In genomic region chr22:45440688-45441087, GRCh38 we compare ENCODE assay signal across 12 cellular contexts. TPM values are rescaled to one million over a fixed set of nuclear protein-coding genes. Genes with fewer than 3 reads are reported as not detected.
DNase-seq lines count a peak whose midpoint lies in the region; ATAC-seq, FAIRE-seq and TF ChIP-seq lines count a peak whose summit lies in the region.
"Not testable (repeated sequence)": the region's sequence is repeated elsewhere in the genome, so short reads cannot be mapped to it uniquely, and the experiment has no call there.
"Had no signal": no experiment of that assay in that cellular context is flagged by ENCODE, and none has a peak within 500 bp of the region (broad histone marks: within the 10 kb centered on the region; RNA-seq: fewer than 3 reads in every experiment).

No MANE protein-coding gene starts in this region.

- peaks cover 48% of the 10 kb centered on the region for H3K79me1 ChIP-seq in trophoblast cell (ENCODE audit: low read length)

- ATAC-seq in activated T-cell treated with anti-CD3 and anti-CD28 coated beads, Interleukin-2, amount 50 U/mL, for 4 hours; HepG2: not testable (repeated sequence)

- not testable (repeated sequence) for TF ChIP-seq CTCF in Loucy (conservative IDR thresholded peaks at IDR 0.05; ENCODE audit: low read length); brain (conservative IDR thresholded peaks at IDR 0.05); HepG2 (CRISPR knock-in tag; IDR thresholded peaks at IDR 0.05)

- not testable (repeated sequence) for BruUV-seq in HepG2 (replicated peaks; lab: Mats Ljungman, UMichigan)

- in situ Hi-C loops in HepG2 (cut with HindIII; ENCODE audit: extremely low pct_ligation_motif_present, low pct_unique_long_range_greater_than_20kb) = loop anchor here (5.0 kb wide), 1 partner anchor 112 kb away; no protein-coding TSS in a partner anchor

- H4K12ac ChIP-seq in trophoblast cell (ENCODE audit: low read depth, low read length) = not testable (repeated sequence)

- TF ChIP-seq POLR2A in HepG2 (IDR thresholded peaks at IDR 0.05; ENCODE audit: insufficient read depth in 1 of 2, low read depth in 2 of 2, low read length in 2 of 2) = not testable (repeated sequence)

- H3K27ac ChIP-seq in CD8-positive, alpha-beta memory T cell (ENCODE audit: low read depth, low read length); HepG2 (ENCODE audit: extremely low read length, insufficient read depth, low read length): not testable (repeated sequence)
- peak overlapping the region; percentile 94 for H3K27ac ChIP-seq in trophoblast cell (ENCODE audit: low read depth, low read length)

- not testable (repeated sequence) for FAIRE-seq in HepG2 (lab: Jason Lieb, UNC)

- not testable (repeated sequence) for H3K36me3 Mint-ChIP-seq in CD8-positive, alpha-beta memory T cell; T-helper 2 cell treated with Interferon-gamma antibody and Interleukin-4, amounts not matched to agents 5 μg/mL and 100 μg/mL, for 36 hours (ENCODE audit: low read depth); activated T-cell treated with anti-CD3 and anti-CD28 coated beads, Interleukin-2, amount 50 U/mL, for 4 hours (ENCODE audit: insufficient read depth); brain

- H3K9ac ChIP-seq in Loucy (ENCODE audit: low read depth, low read length, poor library complexity, severe bottlenecking) = peak overlapping the region; percentile 42
- not testable (repeated sequence) for H3K9ac ChIP-seq in HepG2 (ENCODE audit: insufficient read depth, low read depth, low read length); trophoblast cell (ENCODE audit: low read length)

- peak overlapping the region; percentile 78 for H2BK12ac ChIP-seq in trophoblast cell (ENCODE audit: low read length)

- not testable (repeated sequence) for H3K9me2 ChIP-seq in Loucy (replicated peaks; ENCODE audit: low read depth, low read length)

- not testable (repeated sequence) for TF ChIP-seq EP300 in HepG2 (IDR thresholded peaks at IDR 0.05; ENCODE audit: low read depth in 2 of 2, low read length in 2 of 2); HepG2 (CRISPR knock-in tag; IDR thresholded peaks at IDR 0.05; ENCODE audit: borderline replicate concordance)

- POLR2A ChIA-PET in CD8-positive, alpha-beta memory T cell (lab: Charles Lee) = not testable (repeated sequence)
- POLR2A ChIA-PET in HepG2 (lab: Yijun Ruan, JAX) = interaction anchor here (2.7 kb wide), 1 partner anchor 62 kb away, joined by 12 read pairs; the partner anchor contains the start of gene FBLN1

- H4K91ac ChIP-seq in trophoblast cell (ENCODE audit: low read depth, low read length) = peak overlapping the region; percentile 93

- H3K27me3 Mint-ChIP-seq in CD8-positive, alpha-beta memory T cell; T-helper 2 cell treated with Interferon-gamma antibody and Interleukin-4, amounts not matched to agents 5 μg/mL and 100 μg/mL, for 36 hours (ENCODE audit: low read depth); activated T-cell treated with anti-CD3 and anti-CD28 coated beads, Interleukin-2, amount 50 U/mL, for 4 hours (ENCODE audit: low read depth); brain: not testable (repeated sequence)

- H3K9me3 ChIP-seq in CD8-positive, alpha-beta memory T cell (ENCODE audit: low read length); Loucy (ENCODE audit: insufficient read depth, low read depth, low read length); HepG2 (ENCODE audit: low read length); trophoblast cell (ENCODE audit: insufficient read depth, low read depth, low read length): not testable (repeated sequence)

- H3K23ac ChIP-seq in trophoblast cell (ENCODE audit: low read length) = not testable (repeated sequence)

- H2AFZ ChIP-seq in Loucy (ENCODE audit: low read length) = peak overlapping the region; percentile 98
- H2AFZ ChIP-seq in HepG2 (ENCODE audit: low read length); trophoblast cell (ENCODE audit: insufficient read depth, low read length, poor library complexity): not testable (repeated sequence)

- peaks cover 6 to 13% (median 12%) of the 10 kb centered on the region in 3 donors for H3K4me1 Mint-ChIP-seq in CD8-positive, alpha-beta memory T cell
- H3K4me1 Mint-ChIP-seq in T-helper 2 cell treated with Interferon-gamma antibody and Interleukin-4, amounts not matched to agents 5 μg/mL and 100 μg/mL, for 36 hours (ENCODE audit: low read depth) = peaks cover 12% of the 10 kb centered on the region
- peaks cover 14% of the 10 kb centered on the region for H3K4me1 Mint-ChIP-seq in activated T-cell treated with anti-CD3 and anti-CD28 coated beads, Interleukin-2, amount 50 U/mL, for 4 hours (ENCODE audit: low read depth)
- peaks cover 21% of the 10 kb centered on the region for H3K4me1 Mint-ChIP-seq in brain

- peak overlapping the region; percentile 48 for H3K14ac ChIP-seq in trophoblast cell (ENCODE audit: low read length)

- H3K79me2 ChIP-seq in Loucy (ENCODE audit: insufficient read depth, low read length); HepG2 (ENCODE audit: insufficient read depth, low read length); trophoblast cell (ENCODE audit: control insufficient read depth, insufficient read depth, low read length, poor library complexity): not testable (repeated sequence)

- peak overlapping the region; percentile 9 for H3K4me3 ChIP-seq in CD8-positive, alpha-beta memory T cell (ENCODE audit: low read length)
- H3K4me3 ChIP-seq in Loucy (ENCODE audit: low read length, poor library complexity, severe bottlenecking) = peak overlapping the region; percentile 70
- H3K4me3 ChIP-seq in HepG2 (replicated peaks in 1 of 3; ENCODE audit: insufficient read depth in 1 of 3, low read depth in 2 of 3, low read length in 3 of 3) = peak overlapping the region in 2 of 3 experiments; percentile 32 to 44; a peak in 3 of 6 replicates
- not testable (repeated sequence) for H3K4me3 ChIP-seq in trophoblast cell (ENCODE audit: low read depth, low read length)

- H3F3A ChIP-seq in Loucy (ENCODE audit: low read depth) = not testable (repeated sequence)

- not testable (repeated sequence) for H3K9me3 Mint-ChIP-seq in CD8-positive, alpha-beta memory T cell; T-helper 2 cell treated with Interferon-gamma antibody and Interleukin-4, amounts not matched to agents 5 μg/mL and 100 μg/mL, for 36 hours; activated T-cell treated with anti-CD3 and anti-CD28 coated beads, Interleukin-2, amount 50 U/mL, for 4 hours; brain

- peak overlapping the region; percentile 82 for H2BK120ac ChIP-seq in trophoblast cell (ENCODE audit: insufficient read depth, low read length, poor library complexity)

- peak overlapping the region; percentile 90 for H2BK5ac ChIP-seq in trophoblast cell (ENCODE audit: low read depth, low read length, poor library complexity)

- H2AK5ac ChIP-seq in trophoblast cell (ENCODE audit: low read length) = peak overlapping the region; percentile 22

- WGBS in HepG2 (ENCODE audit: low lambda C conversion rate) = 2% methylated on average over 12 of the region's 13 CpGs
- no CpG with 5 or more reads among the region's 13 CpGs for WGBS in trophoblast cell (ENCODE audit: extremely low coverage, insufficient coverage, insufficient read length)

- peak overlapping the region; percentile 38 to 71 (median 66) for H3K4me3 Mint-ChIP-seq in CD8-positive, alpha-beta memory T cell
- peak overlapping the region; percentile 77 for H3K4me3 Mint-ChIP-seq in T-helper 2 cell treated with Interferon-gamma antibody and Interleukin-4, amounts not matched to agents 5 μg/mL and 100 μg/mL, for 36 hours
- H3K4me3 Mint-ChIP-seq in activated T-cell treated with anti-CD3 and anti-CD28 coated beads, Interleukin-2, amount 50 U/mL, for 4 hours = peak overlapping the region; percentile 62
- H3K4me3 Mint-ChIP-seq in brain = not testable (repeated sequence)

- not testable (repeated sequence) for TF ChIP-seq RAD21 in HepG2 (CRISPR knock-in tag; IDR thresholded peaks at IDR 0.05)

- H3K27me3 ChIP-seq in CD8-positive, alpha-beta memory T cell (ENCODE audit: insufficient read depth, low read length, poor library complexity, severe bottlenecking); Loucy (ENCODE audit: insufficient read depth, low read length, poor library complexity, severe bottlenecking); HepG2 (ENCODE audit: control insufficient read depth in 1 of 2, insufficient read depth in 2 of 2, low read length in 2 of 2); trophoblast cell (ENCODE audit: insufficient read depth, low read length): not testable (repeated sequence)

- H4K20me1 ChIP-seq in Loucy (ENCODE audit: insufficient read depth, low read length, poor library complexity, severe bottlenecking); HepG2 (ENCODE audit: insufficient read depth, low read length): not testable (repeated sequence)

- H3K36me3 ChIP-seq in CD8-positive, alpha-beta memory T cell (ENCODE audit: insufficient read depth, low read length); Loucy (ENCODE audit: insufficient read depth, low read length); HepG2 (replicated peaks in 1 of 2; ENCODE audit: control insufficient read depth in 1 of 2, insufficient read depth in 2 of 2, low read length in 2 of 2); trophoblast cell (ENCODE audit: control insufficient read depth in 1 of 2, insufficient read depth in 2 of 2, low read length in 2 of 2): not testable (repeated sequence)

- H3K4ac ChIP-seq in trophoblast cell (ENCODE audit: low read depth, low read length) = peak overlapping the region; percentile 49

- CTCF ChIA-PET in CD8-positive, alpha-beta memory T cell (lab: Charles Lee) = not testable (repeated sequence)
- CTCF ChIA-PET in HepG2 (lab: Yijun Ruan, JAX; ENCODE audit: low intra/inter-chr PET ratio, low total read pairs) = interaction anchor here (1.7 to 2.3 kb wide), 2 partner anchors 22 to 113 kb away, joined by 7 to 32 read pairs; no protein-coding TSS in a partner anchor

- peak overlapping the region; percentile 88 for H3K4me2 ChIP-seq in Loucy (ENCODE audit: low read depth, low read length, poor library complexity, severe bottlenecking)
- peak overlapping the region; percentile 75 for H3K4me2 ChIP-seq in HepG2 (ENCODE audit: low read depth, low read length)
- H3K4me2 ChIP-seq in trophoblast cell (ENCODE audit: low read length) = peak overlapping the region; percentile 33

- not testable (repeated sequence) for DNase-seq in CD8-positive, alpha-beta memory T cell; T-helper 2 cell treated with Interferon-gamma antibody and Interleukin-4, amounts not matched to agents 5 μg/mL and 100 μg/mL, for 36 hours (ENCODE audit: low spot score); activated T-cell treated with anti-CD3 and anti-CD28 coated beads, Interleukin-2, amount 50 U/mL, for 4 hours; HepG2 (ENCODE audit: low spot score); trophoblast cell

- H3K27ac Mint-ChIP-seq in CD8-positive, alpha-beta memory T cell = peak overlapping the region in 5 of 8 donors; percentile 2 to 81 (median 42)
- H3K27ac Mint-ChIP-seq in T-helper 2 cell treated with Interferon-gamma antibody and Interleukin-4, amounts not matched to agents 5 μg/mL and 100 μg/mL, for 36 hours = not testable (repeated sequence)
- peak overlapping the region in 3 of 5 experiments; percentile 49 to 86 (median 74) for H3K27ac Mint-ChIP-seq in brain

- intact Hi-C loops in HepG2 (cut with micrococcal nuclease; ENCODE audit: unreplicated experiment) = loop anchor here (1.0 to 5.0 kb wide), 2 partner anchors 42 to 113 kb away; no protein-coding TSS in a partner anchor

- not testable (repeated sequence) for H3K4me1 ChIP-seq in CD8-positive, alpha-beta memory T cell (ENCODE audit: insufficient read depth, low read length); Loucy (ENCODE audit: insufficient read depth, low read length, poor library complexity, severe bottlenecking)
- H3K4me1 ChIP-seq in HepG2 (ENCODE audit: insufficient read depth, low read length) = peaks cover 51% of the 10 kb centered on the region
- H3K4me1 ChIP-seq in trophoblast cell (ENCODE audit: control insufficient read depth in 1 of 2, insufficient read depth in 2 of 2, low read length in 2 of 2) = peaks cover 31 to 36% of the 10 kb centered on the region in 2 experiments

- peak overlapping the region; percentile 58 for H3K18ac ChIP-seq in trophoblast cell (ENCODE audit: low read length)

- peak overlapping the region; percentile 56 for H4K8ac ChIP-seq in trophoblast cell (ENCODE audit: low read depth, low read length)

RNA-seq across cellular contexts. Expression of gene RIBC2, which starts 27.2 kb away (rescaled TPM):
- total RNA-seq in CD8-positive, alpha-beta memory T cell = 10 to 100 TPM in 1 of 2 experiments, 1 to 10 TPM in 1; 9.6 to 10.4 TPM
- polyA plus RNA-seq in CD8-positive, alpha-beta memory T cell = 0.47 TPM
- 1 to 10 TPM; 1.3 to 3.7 (median 2.5) TPM for total RNA-seq in activated T-cell treated with anti-CD3 and anti-CD28 coated beads, Interleukin-2, amount 50 U/mL, for 4 hours
- polyA plus RNA-seq in brain (ENCODE audit: insufficient read depth, low read depth, low replicate concordance) (22.0 TPM), HepG2 (2011; rRNA removed) (not detected in 2 replicates)
- 0.55 and 0.81 TPM in 2 replicates for total RNA-seq in HepG2 (2016; rRNA removed; fragmentation: Illumina TruSeq; extraction: Trizol)
- total RNA-seq in HepG2 (2016; cell fraction: cytosol; rRNA removed; fragmentation: Illumina TruSeq; extraction: Trizol; ENCODE audit: low read depth) = 0.53 TPM in 1 of 2 replicates, not detected in the other
- 0.50 and 0.54 TPM in 2 replicates for total RNA-seq in HepG2 (2016; cell fraction: insoluble cytoplasmic fraction; rRNA removed; fragmentation: Illumina TruSeq; extraction: Trizol)
- total RNA-seq in HepG2 (2016; cell fraction: membrane; rRNA removed; fragmentation: Illumina TruSeq; extraction: Trizol) = 0.19 and 0.24 TPM in 2 replicates
- total RNA-seq in HepG2 (2016; cell fraction: nucleus; rRNA removed; fragmentation: Illumina TruSeq; extraction: Trizol) = 0.97 and 1.2 TPM in 2 replicates
- polyA plus RNA-seq in HepG2 (2011; cell fraction: cytosol; rRNA removed) = 0.08 TPM in 1 of 2 replicates, not detected in the other
- polyA plus RNA-seq in HepG2 (2011; cell fraction: nucleus; rRNA removed) = 0.19 and 0.39 TPM in 2 replicates
- polyA plus RNA-seq in HepG2 (2012) = not detected in 2 replicates
- 0.24 TPM in 1 of 2 replicates, not detected in the other for polyA plus RNA-seq in HepG2 (2016; cell fraction: cytosol; fragmentation: Illumina TruSeq; extraction: Trizol; ENCODE audit: low read depth)
- polyA plus RNA-seq in HepG2 (2016; cell fraction: insoluble cytoplasmic fraction; fragmentation: Illumina TruSeq; extraction: Trizol; ENCODE audit: low read depth) = 0.72 and 0.81 TPM in 2 replicates
- 0.16 and 0.27 TPM in 2 replicates for polyA plus RNA-seq in HepG2 (2016; cell fraction: membrane; fragmentation: Illumina TruSeq; extraction: Trizol; ENCODE audit: low read depth)
- 0.76 and 2.4 TPM in 2 replicates for polyA plus RNA-seq in HepG2 (2016; cell fraction: nucleus; fragmentation: Illumina TruSeq; extraction: Trizol; ENCODE audit: insufficient read depth, low read depth)
- polyA minus RNA-seq in HepG2 (2011; rRNA and poly(A)+ RNA removed; ENCODE audit: low replicate concordance) = 0.28 and 1.9 TPM in 2 replicates
- 0.44 TPM in 1 of 2 replicates, not detected in the other for polyA minus RNA-seq in HepG2 (2011; cell fraction: cytosol; rRNA and poly(A)+ RNA removed)
- 0.52 and 0.75 TPM in 2 replicates for polyA minus RNA-seq in HepG2 (2011; cell fraction: nucleus; rRNA and poly(A)+ RNA removed)
- polyA plus RNA-seq in trophoblast cell (2013) = 0.93 and 1.2 TPM in 2 replicates
- total RNA-seq: right atrium auricular region had no signal

RNA-seq across cellular contexts. Expression of gene SMC1B, which starts 27.3 kb away (rescaled TPM):
- under 1 TPM; 0.37 to 0.38 TPM for total RNA-seq in CD8-positive, alpha-beta memory T cell
- not detected for polyA plus RNA-seq in CD8-positive, alpha-beta memory T cell
- under 1 TPM; 0.13 to 0.24 (median 0.18) TPM for total RNA-seq in activated T-cell treated with anti-CD3 and anti-CD28 coated beads, Interleukin-2, amount 50 U/mL, for 4 hours
- 0.49 TPM for polyA plus RNA-seq in brain (ENCODE audit: insufficient read depth, low read depth, low replicate concordance)
- not detected in 2 replicates for total RNA-seq in HepG2 (2016; rRNA removed; fragmentation: Illumina TruSeq; extraction: Trizol)
- not detected in 2 replicates for total RNA-seq in HepG2 (2016; cell fraction: cytosol; rRNA removed; fragmentation: Illumina TruSeq; extraction: Trizol; ENCODE audit: low read depth)
- total RNA-seq in HepG2 (2016; cell fraction: insoluble cytoplasmic fraction; rRNA removed; fragmentation: Illumina TruSeq; extraction: Trizol) = not detected in 2 replicates
- total RNA-seq in HepG2 (2016; cell fraction: membrane; rRNA removed; fragmentation: Illumina TruSeq; extraction: Trizol) = not detected in 2 replicates
- total RNA-seq in HepG2 (2016; cell fraction: nucleus; rRNA removed; fragmentation: Illumina TruSeq; extraction: Trizol) = not detected in 2 replicates
- polyA plus RNA-seq in HepG2 (2011; rRNA removed) = not detected in 2 replicates
- polyA plus RNA-seq in HepG2 (2011; cell fraction: cytosol; rRNA removed) = not detected in 2 replicates
- not detected in 2 replicates for polyA plus RNA-seq in HepG2 (2011; cell fraction: nucleus; rRNA removed)
- polyA plus RNA-seq in HepG2 (2012) = 0.04 TPM in 1 of 2 replicates, not detected in the other
- not detected in 2 replicates for polyA plus RNA-seq in HepG2 (2016; cell fraction: cytosol; fragmentation: Illumina TruSeq; extraction: Trizol; ENCODE audit: low read depth)
- polyA plus RNA-seq in HepG2 (2016; cell fraction: insoluble cytoplasmic fraction; fragmentation: Illumina TruSeq; extraction: Trizol; ENCODE audit: low read depth) = not detected in 2 replicates
- not detected in 2 replicates for polyA plus RNA-seq in HepG2 (2016; cell fraction: membrane; fragmentation: Illumina TruSeq; extraction: Trizol; ENCODE audit: low read depth)
- polyA plus RNA-seq in HepG2 (2016; cell fraction: nucleus; fragmentation: Illumina TruSeq; extraction: Trizol; ENCODE audit: insufficient read depth, low read depth) = not detected in 2 replicates
- not detected in 2 replicates for polyA minus RNA-seq in HepG2 (2011; rRNA and poly(A)+ RNA removed; ENCODE audit: low replicate concordance)
- not detected in 2 replicates for polyA minus RNA-seq in HepG2 (2011; cell fraction: cytosol; rRNA and poly(A)+ RNA removed)
- not detected in 2 replicates for polyA minus RNA-seq in HepG2 (2011; cell fraction: nucleus; rRNA and poly(A)+ RNA removed)
- 0.05 and 0.07 TPM in 2 replicates for polyA plus RNA-seq in trophoblast cell (2013)
- total RNA-seq: H1, right atrium auricular region, smooth muscle cell, tibial nerve had no signal
- polyA plus RNA-seq: pancreas had no signal

Comparison
In these comparisons a context has a peak if more than half of its experiments do, and no peak if none do; other contexts are left out.
1. H3K4me2 ChIP-seq: peak in every context shown above with its lines; median percentile 88 in Loucy; 75 in HepG2; 33 in trophoblast cell.